ENCODE assay signal across 1 cellular context in genomic region chr15:68820589-68821189, GRCh38.
TF ChIP-seq lines count a peak whose summit lies in the region.

Gene ANP32A, minus strand, starts transcription at chr15:68820895. Its CDS starts 144 bp downstream, at chr15:68820751.

TF ChIP-seq in HEK293, 187 proteins besides CTCF, POLR2A, EP300 and RAD21 (continued from another document and continues in another):
- TF ChIP-seq ZNF433 (tag by site-specific recombination; IDR thresholded peaks at IDR 0.05; ENCODE audit: low read depth) = no peak
- TF ChIP-seq PBX3 (CRISPR knock-in tag; IDR thresholded peaks at IDR 0.05) = peak; percentile 98
- no peak for TF ChIP-seq SCRT1 (tag by site-specific recombination; IDR thresholded peaks at IDR 0.05; ENCODE audit: borderline replicate concordance)
- TF ChIP-seq, protein P1, sequence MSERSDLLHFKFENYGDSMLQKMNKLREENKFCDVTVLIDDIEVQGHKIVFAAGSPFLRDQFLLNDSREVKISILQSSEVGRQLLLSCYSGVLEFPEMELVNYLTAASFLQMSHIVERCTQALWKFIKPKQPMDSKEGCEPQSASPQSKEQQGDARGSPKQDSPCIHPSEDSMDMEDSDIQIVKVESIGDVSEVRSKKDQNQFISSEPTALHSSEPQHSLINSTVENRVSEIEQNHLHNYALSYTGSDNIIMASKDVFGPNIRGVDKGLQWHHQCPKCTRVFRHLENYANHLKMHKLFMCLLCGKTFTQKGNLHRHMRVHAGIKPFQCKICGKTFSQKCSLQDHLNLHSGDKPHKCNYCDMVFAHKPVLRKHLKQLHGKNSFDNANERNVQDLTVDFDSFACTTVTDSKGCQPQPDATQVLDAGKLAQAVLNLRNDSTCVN (tag by site-specific recombination; optimal IDR thresholded peaks at IDR 0.05) = peak; percentile 85
- TF ChIP-seq, protein P2, sequence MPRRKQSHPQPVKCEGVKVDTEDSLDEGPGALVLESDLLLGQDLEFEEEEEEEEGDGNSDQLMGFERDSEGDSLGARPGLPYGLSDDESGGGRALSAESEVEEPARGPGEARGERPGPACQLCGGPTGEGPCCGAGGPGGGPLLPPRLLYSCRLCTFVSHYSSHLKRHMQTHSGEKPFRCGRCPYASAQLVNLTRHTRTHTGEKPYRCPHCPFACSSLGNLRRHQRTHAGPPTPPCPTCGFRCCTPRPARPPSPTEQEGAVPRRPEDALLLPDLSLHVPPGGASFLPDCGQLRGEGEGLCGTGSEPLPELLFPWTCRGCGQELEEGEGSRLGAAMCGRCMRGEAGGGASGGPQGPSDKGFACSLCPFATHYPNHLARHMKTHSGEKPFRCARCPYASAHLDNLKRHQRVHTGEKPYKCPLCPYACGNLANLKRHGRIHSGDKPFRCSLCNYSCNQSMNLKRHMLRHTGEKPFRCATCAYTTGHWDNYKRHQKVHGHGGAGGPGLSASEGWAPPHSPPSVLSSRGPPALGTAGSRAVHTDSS (tag by site-specific recombination; IDR thresholded peaks at IDR 0.05) = no peak
- TF ChIP-seq ZXDB (tag by site-specific recombination; IDR thresholded peaks at IDR 0.05) = 0 out of 2 replicates have a peak, but pooled peaks have one; percentile 70
- TF ChIP-seq HOXD13 (CRISPR knock-in tag; IDR thresholded peaks at IDR 0.05; ENCODE audit: borderline replicate concordance) = 0 out of 2 replicates have a peak, but pooled peaks have one; percentile 16
- TF ChIP-seq KLF8 (tag by site-specific recombination; IDR thresholded peaks at IDR 0.05) = 0 out of 2 replicates have a peak, but pooled peaks have one; percentile 66
- 0 out of 2 replicates have a peak, but pooled peaks have one; percentile 57 for TF ChIP-seq EGR2 (tag by site-specific recombination; IDR thresholded peaks at IDR 0.05; ENCODE audit: low read depth)
- TF ChIP-seq, protein P3, sequence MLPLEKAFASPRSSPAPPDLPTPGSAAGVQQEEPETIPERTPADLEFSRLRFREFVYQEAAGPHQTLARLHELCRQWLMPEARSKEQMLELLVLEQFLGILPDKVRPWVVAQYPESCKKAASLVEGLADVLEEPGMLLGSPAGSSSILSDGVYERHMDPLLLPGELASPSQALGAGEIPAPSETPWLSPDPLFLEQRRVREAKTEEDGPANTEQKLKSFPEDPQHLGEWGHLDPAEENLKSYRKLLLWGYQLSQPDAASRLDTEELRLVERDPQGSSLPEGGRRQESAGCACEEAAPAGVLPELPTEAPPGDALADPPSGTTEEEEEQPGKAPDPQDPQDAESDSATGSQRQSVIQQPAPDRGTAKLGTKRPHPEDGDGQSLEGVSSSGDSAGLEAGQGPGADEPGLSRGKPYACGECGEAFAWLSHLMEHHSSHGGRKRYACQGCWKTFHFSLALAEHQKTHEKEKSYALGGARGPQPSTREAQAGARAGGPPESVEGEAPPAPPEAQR (tag by site-specific recombination; IDR thresholded peaks at IDR 0.05) = 0 out of 2 replicates have a peak, but pooled peaks have one; percentile 18
- TF ChIP-seq ELK4 (IDR thresholded peaks at IDR 0.05; ENCODE audit: borderline replicate concordance, low read depth, low read length) = no peak
- TF ChIP-seq, protein P4, sequence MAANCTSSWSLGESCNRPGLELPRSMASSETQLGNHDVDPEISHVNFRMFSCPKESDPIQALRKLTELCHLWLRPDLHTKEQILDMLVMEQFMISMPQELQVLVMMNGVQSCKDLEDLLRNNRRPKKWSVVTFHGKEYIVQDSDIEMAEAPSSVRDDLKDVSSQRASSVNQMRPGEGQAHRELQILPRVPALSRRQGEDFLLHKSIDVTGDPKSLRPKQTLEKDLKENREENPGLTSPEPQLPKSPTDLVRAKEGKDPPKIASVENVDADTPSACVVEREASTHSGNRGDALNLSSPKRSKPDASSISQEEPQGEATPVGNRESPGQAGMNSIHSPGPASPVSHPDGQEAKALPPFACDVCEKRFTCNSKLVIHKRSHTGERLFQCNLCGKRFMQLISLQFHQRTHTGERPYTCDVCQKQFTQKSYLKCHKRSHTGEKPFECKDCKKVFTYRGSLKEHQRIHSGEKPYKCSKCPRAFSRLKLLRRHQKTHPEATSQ (tag by site-specific recombination; IDR thresholded peaks at IDR 0.05) = no peak
- no peak for TF ChIP-seq BCL6B (tag by site-specific recombination; IDR thresholded peaks at IDR 0.05)
- peak; percentile 13; the same call in 1 of the 2 replicates for TF ChIP-seq ZNF324 (tag by site-specific recombination; IDR thresholded peaks at IDR 0.05)
- no peak for TF ChIP-seq ZNF777 (tag by site-specific recombination; IDR thresholded peaks at IDR 0.05; ENCODE audit: borderline replicate concordance)
- TF ChIP-seq ZBTB20 (tag by site-specific recombination; IDR thresholded peaks at IDR 0.05) = no peak
- TF ChIP-seq ZNF704 (tag by site-specific recombination; IDR thresholded peaks at IDR 0.05) = no peak
- TF ChIP-seq ZNF645 (tag by site-specific recombination; IDR thresholded peaks at IDR 0.05) = 0 out of 2 replicates have a peak, but pooled peaks have one; percentile 34
- peak; percentile 37 for TF ChIP-seq ZNF610 (tag by site-specific recombination; IDR thresholded peaks at IDR 0.05; ENCODE audit: borderline replicate concordance)
- TF ChIP-seq ZNF2 (tag by site-specific recombination; IDR thresholded peaks at IDR 0.05) = peak; percentile 81; the same call in 1 of the 2 replicates
- no peak for TF ChIP-seq ZNF670 (tag by site-specific recombination; IDR thresholded peaks at IDR 0.05; ENCODE audit: low read depth)
- no peak for TF ChIP-seq SCRT2 (tag by site-specific recombination; IDR thresholded peaks at IDR 0.05)
- TF ChIP-seq ZNF302 (tag by site-specific recombination; IDR thresholded peaks at IDR 0.05; ENCODE audit: low read depth) = no peak
- peak; percentile 13; the same call in 1 of the 2 replicates for TF ChIP-seq YY1 (tag by site-specific recombination; IDR thresholded peaks at IDR 0.05)
- no peak for TF ChIP-seq ZNF488 (tag by site-specific recombination; IDR thresholded peaks at IDR 0.05)
- no peak for TF ChIP-seq ZNF16 (tag by site-specific recombination; IDR thresholded peaks at IDR 0.05; ENCODE audit: low read depth)
- no peak for TF ChIP-seq ZNF521 (tag by site-specific recombination; IDR thresholded peaks at IDR 0.05)
- no peak for TF ChIP-seq ZNF350 (tag by site-specific recombination; IDR thresholded peaks at IDR 0.05)
- TF ChIP-seq ZNF202 (tag by site-specific recombination; IDR thresholded peaks at IDR 0.05; ENCODE audit: borderline replicate concordance) = no peak
- TF ChIP-seq ZNF266 (tag by site-specific recombination; IDR thresholded peaks at IDR 0.05; ENCODE audit: low read depth) = no peak
- TF ChIP-seq ZFP41 (tag by site-specific recombination; IDR thresholded peaks at IDR 0.05; ENCODE audit: borderline replicate concordance) = no peak
- TF ChIP-seq ZNF510 (tag by site-specific recombination; IDR thresholded peaks at IDR 0.05; ENCODE audit: insufficient replicate concordance) = no peak
- TF ChIP-seq ZFP69B (tag by site-specific recombination; IDR thresholded peaks at IDR 0.05) = peak; percentile 65
- no peak for TF ChIP-seq ZFP3 (tag by site-specific recombination; IDR thresholded peaks at IDR 0.05; ENCODE audit: low read depth)
- peak; percentile 52 for TF ChIP-seq ZNF629 (tag by site-specific recombination; IDR thresholded peaks at IDR 0.05)
- TF ChIP-seq ZNF549 (tag by site-specific recombination; IDR thresholded peaks at IDR 0.05) = no peak
- TF ChIP-seq OVOL3 (tag by site-specific recombination; IDR thresholded peaks at IDR 0.05) = 0 out of 2 replicates have a peak, but pooled peaks have one; percentile 9
- TF ChIP-seq ZNF837 (tag by site-specific recombination; IDR thresholded peaks at IDR 0.05) = 0 out of 2 replicates have a peak, but pooled peaks have one; percentile 26
- TF ChIP-seq ZBTB10 (tag by site-specific recombination; IDR thresholded peaks at IDR 0.05) = peak; percentile 70; the same call in 1 of the 2 replicates
